In genomic region chr10:114664127-114664526, GRCh38 we compare ENCODE assay signal across 2 cellular contexts.
A peak's percentile ranks its signal among the peaks of the same experiment; 100 is the strongest.
TF ChIP-seq lines count a peak whose summit lies in the region.

No MANE protein-coding gene starts in this region.

TF ChIP-seq in HEK293, 187 proteins besides CTCF, POLR2A, EP300 and RAD21:
- TF ChIP-seq ZFP69B (tag by site-specific recombination; IDR thresholded peaks at IDR 0.05) (0 out of 2 replicates have a peak, but pooled peaks have one; percentile 32), ZFHX2 (tag by site-specific recombination; conservative IDR thresholded peaks at IDR 0.05) (0 out of 2 replicates have a peak, but pooled peaks have one; percentile 20), ZNF692 (tag by site-specific recombination; IDR thresholded peaks at IDR 0.05) (peak; percentile 56; the same call in 1 of the 2 replicates), PRDM10 (tag by site-specific recombination; IDR thresholded peaks at IDR 0.05) (peak; percentile 71), MEIS1 (CRISPR knock-in tag; IDR thresholded peaks at IDR 0.05; ENCODE audit: borderline replicate concordance) (no peak)

TF ChIP-seq in H1, 55 proteins besides CTCF, POLR2A, EP300 and RAD21:
- no peak for TF ChIP-seq ASH2L (IDR thresholded peaks at IDR 0.05; ENCODE audit: low read length)
- TF ChIP-seq USF2 (IDR thresholded peaks at IDR 0.05; ENCODE audit: low read length), result no peak
- TF ChIP-seq CBX8 (IDR thresholded peaks at IDR 0.05; ENCODE audit: borderline replicate concordance, low read depth, low read length), result no peak
- TF ChIP-seq CHD7 (IDR thresholded peaks at IDR 0.05; ENCODE audit: insufficient replicate concordance, low read length), result no peak
- no peak for TF ChIP-seq KDM4A (IDR thresholded peaks at IDR 0.05; ENCODE audit: low read depth, low read length, severe bottlenecking)
- TF ChIP-seq RNF2 (IDR thresholded peaks at IDR 0.05; ENCODE audit: borderline replicate concordance, low read depth, low read length, missing control alignments, poor library complexity, severe bottlenecking), result no peak
- TF ChIP-seq RFX5 (IDR thresholded peaks at IDR 0.05; ENCODE audit: borderline replicate concordance, low read depth, low read length), result no peak
- TF ChIP-seq CBX5 (IDR thresholded peaks at IDR 0.05; ENCODE audit: low read depth, low read length), result no peak
- TF ChIP-seq TEAD4 (IDR thresholded peaks at IDR 0.05; ENCODE audit: low read depth, low read length), result no peak
- no peak for TF ChIP-seq NRF1 (IDR thresholded peaks at IDR 0.05; ENCODE audit: low read depth, low read length)
- no peak for TF ChIP-seq KDM5A (IDR thresholded peaks at IDR 0.05; ENCODE audit: low read length)
TF ChIP-seq in H1: peak in this region for 0.
